ENCODE assay signal across 8 cellular contexts in the genomic region with DNA sequence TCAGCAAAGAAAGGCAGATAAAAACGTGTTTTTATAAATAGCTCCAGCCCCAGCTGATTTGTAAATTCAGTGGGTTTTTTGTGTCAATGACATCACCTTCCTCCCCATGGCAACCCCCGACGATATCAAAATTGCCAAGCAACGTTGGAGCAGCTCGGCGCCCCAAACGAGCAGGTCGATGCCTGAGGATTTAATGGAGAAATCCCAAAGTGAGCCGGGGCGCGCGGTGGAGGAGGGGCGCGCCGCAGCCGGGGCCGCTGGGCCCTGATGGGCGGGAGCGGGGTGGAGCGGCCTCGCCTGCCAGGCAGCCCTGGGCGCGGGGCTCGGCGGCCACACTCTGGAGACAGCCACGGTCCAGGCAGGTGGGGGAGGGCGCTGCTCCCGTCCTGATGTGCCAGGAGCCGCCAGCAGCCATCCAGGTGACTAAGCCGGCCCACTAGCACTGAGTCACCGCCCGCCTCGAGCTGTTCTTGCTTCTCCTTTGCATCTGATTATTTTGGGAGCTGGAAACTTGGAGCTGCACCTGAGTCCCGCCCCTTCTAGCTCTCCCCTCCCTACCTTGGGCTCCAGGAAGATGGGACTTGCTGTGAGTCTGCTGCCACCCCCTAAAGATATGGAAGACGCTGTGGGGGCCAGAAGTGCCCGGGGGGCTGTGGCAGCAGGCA. TPM values are rescaled to one million over a fixed set of nuclear protein-coding genes. Genes with fewer than 3 reads are reported as not detected.
A peak's percentile ranks its signal among the peaks of the same experiment; 100 is the strongest.
DNase-seq lines count a peak whose midpoint lies in the region; ATAC-seq and TF ChIP-seq lines count a peak whose summit lies in the region.

PAK6 (plus strand) TSS at position 137 of the 665 bp plus-strand sequence. CDS start 25,723 bp downstream, outside the sequence.

- H3K4me3 Mint-ChIP-seq in GM23338: peak within 1 kb of the TSS; percentile 68

- peaks cover 25% of the 10 kb centered on the region for H3K4me1 Mint-ChIP-seq in GM23338

- H3K27ac ChIP-seq in ACC112 (ENCODE audit: low read depth, low read length) (no peak within 1 kb of the TSS), GM23338 (ENCODE audit: low read depth) (no peak within 1 kb of the TSS), OCI-LY3 (ENCODE audit: low read length) (no peak within 1 kb of the TSS), body of pancreas (peak within 1 kb of the TSS in 1 of 4 donors; percentile 24), skin epidermis (peak within 1 kb of the TSS; percentile 20 to 88 (median 75))

- TF ChIP-seq POLR2A in body of pancreas (IDR thresholded peaks at IDR 0.05): peak in 2 of 3 donors; percentile 6 to 17

- H4K20me1 ChIP-seq in GM23338 (replicated peaks; ENCODE audit: insufficient read depth) (no peaks in the 10 kb centered on the region), OCI-LY3 (ENCODE audit: insufficient read depth, low read length) (no peaks in the 10 kb centered on the region)

- H2AFZ ChIP-seq in ACC112 (ENCODE audit: low read length, unreplicated experiment) (no peak within 1 kb of the TSS), GM23338 (peak within 1 kb of the TSS; percentile 98), OCI-LY3 (ENCODE audit: low read depth, low read length) (no peak within 1 kb of the TSS)

- no peaks in the 10 kb centered on the region for H3K9me2 ChIP-seq in GM23338 (ENCODE audit: insufficient read depth)

- peak within 1 kb of the TSS; percentile 68 for H3K4me3 ChIP-seq in ACC112 (ENCODE audit: low read depth, low read length)
- H3K4me3 ChIP-seq in GM23338: peak within 1 kb of the TSS; percentile 51
- peak within 1 kb of the TSS; percentile 70 for H3K4me3 ChIP-seq in OCI-LY3 (ENCODE audit: low read length)
- H3K4me3 ChIP-seq in body of pancreas: no peak within 1 kb of the TSS
- peak within 1 kb of the TSS; percentile 8 to 44 (median 28) for H3K4me3 ChIP-seq in skin epidermis

- H3K79me2 ChIP-seq in ACC112 (ENCODE audit: control insufficient read depth, insufficient read depth, low read length, unreplicated experiment): no peaks in the 10 kb centered on the region
- H3K79me2 ChIP-seq in GM23338 (replicated peaks; ENCODE audit: insufficient read depth): no peaks in the 10 kb centered on the region
- no peaks in the 10 kb centered on the region for H3K79me2 ChIP-seq in OCI-LY3 (ENCODE audit: low read length)

- H3K9me3 ChIP-seq in OCI-LY3 (ENCODE audit: insufficient read depth, low read length) (no peaks in the 10 kb centered on the region), body of pancreas (no peaks in the 10 kb centered on the region)

- intact Hi-C loops in body of pancreas (cut with DNase I): no loop called here

- H3K27ac Mint-ChIP-seq in GM23338: peak within 1 kb of the TSS; percentile 71

- TF ChIP-seq CTCF in GM23338 (conservative IDR thresholded peaks at IDR 0.05; ENCODE audit: low read depth in 2 of 2) (no peak; a peak in 1 of 4 replicates), OCI-LY3 (IDR thresholded peaks at IDR 0.05; ENCODE audit: low read depth, low read length) (no peak), body of pancreas (IDR thresholded peaks at IDR 0.05) (no peak)

- ATAC-seq in GM23338 (peak; percentile 91), body of pancreas (peak; percentile 91)

- H3K9me3 Mint-ChIP-seq in GM23338: no peaks in the 10 kb centered on the region

- peaks cover 17% of the 10 kb centered on the region for H3K27me3 Mint-ChIP-seq in GM23338 (ENCODE audit: insufficient read depth, low read depth, poor library complexity)

- peak within 1 kb of the TSS; percentile 24; the same call in 1 of the 2 replicates for H3K9ac ChIP-seq in OCI-LY3 (ENCODE audit: low read length)

- H3K4me1 ChIP-seq in ACC112 (ENCODE audit: control insufficient read depth, insufficient read depth, low read length, unreplicated experiment) (peaks cover 8% of the 10 kb centered on the region), GM23338 (ENCODE audit: insufficient read depth) (peaks cover 14% of the 10 kb centered on the region), OCI-LY3 (ENCODE audit: low read length) (peaks cover 19% of the 10 kb centered on the region), body of pancreas (peaks cover 12% of the 10 kb centered on the region)

- H3K36me3 ChIP-seq in ACC112 (ENCODE audit: insufficient read depth, low read length) (no peaks in the 10 kb centered on the region), GM23338 (ENCODE audit: insufficient read depth) (no peaks in the 10 kb centered on the region), OCI-LY3 (replicated peaks; ENCODE audit: low read depth, low read length) (peaks cover 5% of the 10 kb centered on the region), body of pancreas (replicated peaks in 1 of 2; ENCODE audit: insufficient read depth in 1 of 2, low read depth in 2 of 2) (no peaks in the 10 kb centered on the region)

- H3K4me2 ChIP-seq in GM23338 (peak within 1 kb of the TSS; percentile 78), OCI-LY3 (ENCODE audit: low read length) (peak within 1 kb of the TSS; percentile 84)

- 0 out of 2 replicates have a peak, but pooled peaks cover 5% of the 10 kb centered on the region for H3K27me3 ChIP-seq in ACC112 (ENCODE audit: insufficient read depth, low read length)
- peaks cover 8% of the 10 kb centered on the region; the same call in 1 of the 2 replicates for H3K27me3 ChIP-seq in GM23338 (ENCODE audit: insufficient read depth)
- no peaks in the 10 kb centered on the region for H3K27me3 ChIP-seq in OCI-LY3 (ENCODE audit: low read depth, low read length)
- H3K27me3 ChIP-seq in body of pancreas: no peaks in the 10 kb centered on the region

- H3F3A ChIP-seq in GM23338 (replicated peaks; ENCODE audit: low read depth): peaks cover 14% of the 10 kb centered on the region; the same call in 1 of the 2 replicates

- WGBS in body of pancreas, 2 donors: 0 to 2% methylated on average over 9 to 36 of the region's 36 CpGs

- DNase-seq in GM23338 (ENCODE audit: low spot score): peak; percentile 87
- peak; percentile 69 to 91 (median 82) for DNase-seq in body of pancreas
- DNase-seq in iPS-NIHi7 (ENCODE audit: extremely low spot score): peak; percentile 94
- DNase-seq in cerebellar nuclear complex (lab: John Stamatoyannopoulos, UW): no peak
- no peak for DNase-seq in activated CD4-positive, CD25-positive, alpha-beta regulatory T cell (lab: John Stamatoyannopoulos, UW)

- H3K36me3 Mint-ChIP-seq in GM23338 (ENCODE audit: low read depth): no peaks in the 10 kb centered on the region; the same call in 2 of the 3 replicates

TF ChIP-seq in GM23338, 12 proteins besides CTCF, POLR2A, EP300 and RAD21:
- TF ChIP-seq EZH2phosphoT487 (IDR thresholded peaks at IDR 0.05; ENCODE audit: unreplicated experiment): no peak
- TF ChIP-seq CREB1 (CRISPR knock-in tag; IDR thresholded peaks at IDR 0.05; ENCODE audit: low read depth): 0 out of 2 replicates have a peak, but pooled peaks have one; percentile 4

RNA-seq across cellular contexts. Expression of gene PAK6, which starts in this region (rescaled TPM):
- total RNA-seq in GM23338 (2014; rRNA removed; shearing (Covaris generic)): 6.6 and 20.0 TPM in 2 replicates
- 2.4 and 2.9 TPM in 2 replicates for polyA plus RNA-seq in GM23338 (2016; fragmentation: Nextera tagmentation; extraction: Ambion mirVana)
- 10 to 100 TPM; 14.8 to 22.4 TPM for total RNA-seq in body of pancreas

Comparison
In these comparisons a context has a peak if more than half of its experiments do, and no peak if none do; other contexts are left out.
1. H3K27ac ChIP-seq: peak in skin epidermis (21 of 21); none in ACC112 (single experiment), GM23338 (single experiment) and OCI-LY3 (single experiment).
2. H3K4me3 ChIP-seq: peak in ACC112 (single experiment), GM23338 (single experiment), OCI-LY3 (single experiment) and skin epidermis (7 of 7); none in body of pancreas (0 of 2).
3. DNase-seq: peak in GM23338 (single experiment), body of pancreas (4 of 4) and iPS-NIHi7 (single experiment); none in cerebellar nuclear complex (0 of 2) and activated CD4-positive, CD25-positive, alpha-beta regulatory T cell (0 of 4).